ENCODE assay signal across 28 cellular contexts in genomic region chr17:71572343-71572742, GRCh38.
"Had no signal": no experiment of that assay in that cellular context is flagged by ENCODE, and none has a peak within 500 bp of the region (broad histone marks: within the 10 kb centered on the region; RNA-seq: fewer than 3 reads in every experiment).

No MANE protein-coding gene starts in this region.

- H3K4me3 Mint-ChIP-seq: effector memory CD8-positive, alpha-beta T cell; mesothelial cell of epicardium; naive B cell; natural killer cell treated with Interleukin-12 subunit alpha and Interleukin-12 subunit beta and Interleukin-15 and Interleukin-18, amount 100 ng/mL, for 72 hours; neural crest cell; stimulated activated naive B cell treated with anti-CD40 and anti-IgM and Interleukin-4, amounts not matched to agents 10 μg/mL and 1 μg/mL and 100 μg/mL, for 72 hours; stimulated activated naive CD8-positive, alpha-beta T cell treated with anti-CD3 and anti-CD28 coated beads, Interleukin-15, Interleukin-2, amounts not matched to agents 100 ng/mL and 50 ng/mL, for 24 hours had no signal

- H3K4me1 Mint-ChIP-seq: mesothelial cell of epicardium; naive B cell; neural crest cell; stimulated activated naive B cell treated with anti-CD40 and anti-IgM and Interleukin-4, amounts not matched to agents 10 μg/mL and 1 μg/mL and 100 μg/mL, for 72 hours had no signal

- H3K4me3 ChIP-seq: esophagus muscularis mucosa, heart right ventricle, lung, mucosa of descending colon, pancreas, right lobe of liver, thoracic aorta, tibial nerve, upper lobe of left lung, uterus had no signal

- H3K27ac Mint-ChIP-seq: effector memory CD8-positive, alpha-beta T cell; mesothelial cell of epicardium; natural killer cell treated with Interleukin-12 subunit alpha and Interleukin-12 subunit beta and Interleukin-15 and Interleukin-18, amount 100 ng/mL, for 72 hours; stimulated activated naive B cell treated with anti-CD40 and anti-IgM and Interleukin-4, amounts not matched to agents 10 μg/mL and 1 μg/mL and 100 μg/mL, for 72 hours; stimulated activated naive CD8-positive, alpha-beta T cell treated with anti-CD3 and anti-CD28 coated beads, Interleukin-15, Interleukin-2, amounts not matched to agents 100 ng/mL and 50 ng/mL, for 24 hours had no signal

- H3K27me3 ChIP-seq: esophagus muscularis mucosa, heart right ventricle, neutrophil, pancreas, right lobe of liver, tibial nerve, upper lobe of left lung, uterus had no signal

- H3K4me1 ChIP-seq: esophagus muscularis mucosa, heart right ventricle, pancreas, right lobe of liver, tibial nerve, upper lobe of left lung, uterus had no signal

- H3K9me3 ChIP-seq: esophagus muscularis mucosa, mucosa of descending colon, neutrophil, pancreas, right lobe of liver, thoracic aorta, tibial nerve, upper lobe of left lung, uterus had no signal

- H3K27me3 Mint-ChIP-seq: effector memory CD8-positive, alpha-beta T cell; naive B cell; natural killer cell treated with Interleukin-12 subunit alpha and Interleukin-12 subunit beta and Interleukin-15 and Interleukin-18, amount 100 ng/mL, for 72 hours; stimulated activated naive B cell treated with anti-CD40 and anti-IgM and Interleukin-4, amounts not matched to agents 10 μg/mL and 1 μg/mL and 100 μg/mL, for 72 hours; stimulated activated naive CD8-positive, alpha-beta T cell treated with anti-CD3 and anti-CD28 coated beads, Interleukin-15, Interleukin-2, amounts not matched to agents 100 ng/mL and 50 ng/mL, for 24 hours had no signal

- H3K36me3 ChIP-seq: esophagus muscularis mucosa, heart right ventricle, neutrophil, pancreas, right lobe of liver, thoracic aorta, tibial nerve, upper lobe of left lung, uterus had no signal

- H3K27ac ChIP-seq: esophagus muscularis mucosa, heart right ventricle, neutrophil, pancreas, right lobe of liver, thoracic aorta, tibial nerve, upper lobe of left lung, uterus had no signal

- ATAC-seq: effector memory CD8-positive, alpha-beta T cell; heart right ventricle; left lobe of liver; natural killer cell treated with Interleukin-12 subunit alpha and Interleukin-12 subunit beta and Interleukin-15 and Interleukin-18, amount 100 ng/mL, for 72 hours; pancreas; right lobe of liver; stimulated activated naive B cell treated with anti-CD40 and anti-IgM and Interleukin-4, amounts not matched to agents 10 μg/mL and 1 μg/mL and 100 μg/mL, for 72 hours had no signal

- H3K36me3 Mint-ChIP-seq: mesothelial cell of epicardium; naive B cell; natural killer cell treated with Interleukin-12 subunit alpha and Interleukin-12 subunit beta and Interleukin-15 and Interleukin-18, amount 100 ng/mL, for 72 hours; stimulated activated naive B cell treated with anti-CD40 and anti-IgM and Interleukin-4, amounts not matched to agents 10 μg/mL and 1 μg/mL and 100 μg/mL, for 72 hours had no signal

- DNase-seq: cortex of kidney; effector memory CD8-positive, alpha-beta T cell; foreskin melanocyte; glutamatergic neuron; heart right ventricle; hippocampal formation; kidney; mesenchymal stem cell; naive B cell; pancreas; right lobe of liver; small intestine; stimulated activated CD4-positive, alpha-beta T cell treated with anti-CD3 and anti-CD28 coated beads, Interleukin-15, amount 100 ng/mL, for 24 hours; stimulated activated CD4-positive, alpha-beta T cell treated with anti-CD3 and anti-CD28 coated beads, Interleukin-2, amount 100 ng/mL, for 48 hours; stimulated activated naive B cell treated with anti-CD40 and anti-IgM and Interleukin-4, amounts not matched to agents 10 μg/mL and 1 μg/mL and 100 μg/mL, for 72 hours; upper lobe of left lung; uterus had no signal
